In genomic region chr1:219518168-219518905, GRCh38 we compare ENCODE assay signal across 14 cellular contexts.
A peak's percentile ranks its signal among the peaks of the same experiment; 100 is the strongest.
DNase-seq lines count a peak whose midpoint lies in the region; ATAC-seq, FAIRE-seq and TF ChIP-seq lines count a peak whose summit lies in the region.
"Had no signal": no experiment of that assay in that cellular context is flagged by ENCODE, and none has a peak within 500 bp of the region (broad histone marks: within the 10 kb centered on the region; RNA-seq: fewer than 3 reads in every experiment).

No MANE protein-coding gene starts in this region.

- no peaks in the 10 kb centered on the region for H3K4me1 ChIP-seq in breast epithelium
- no peaks in the 10 kb centered on the region for H3K4me1 ChIP-seq in small intestine (ENCODE audit: control insufficient read depth in 2 of 2, insufficient read depth in 1 of 2, low read depth in 1 of 2, low read length in 1 of 2)
- H3K4me1 ChIP-seq in transverse colon = no peaks in the 10 kb centered on the region
- H3K4me1 ChIP-seq: thyroid gland had no signal

- in situ Hi-C loops in transverse colon (cut with MboI; ENCODE audit: low pct_ligation_motif_present in 1 of 4, low pct_unique_long_range_greater_than_20kb in 1 of 4, low sequenced_read_pairs in 3 of 4) = no loop called here

- H3K27ac Mint-ChIP-seq in MCF 10A (ENCODE audit: low read depth, unreplicated experiment) = no peak overlapping the region
- H3K27ac Mint-ChIP-seq: activated CD4-positive, alpha-beta T cell treated with anti-CD3 and anti-CD28 coated beads, Interleukin-2, amount 10 ng/mL, durations not matched to agents 7 days and 5 days; natural killer cell had no signal

- H3K27ac ChIP-seq in breast epithelium (no peak overlapping the region), small intestine (ENCODE audit: low read depth in 1 of 2, low read length in 1 of 2) (no peak overlapping the region), transverse colon (no peak overlapping the region)
- H3K27ac ChIP-seq: thyroid gland had no signal

- H3K36me3 ChIP-seq in breast epithelium = no peaks in the 10 kb centered on the region
- no peaks in the 10 kb centered on the region for H3K36me3 ChIP-seq in small intestine (ENCODE audit: control insufficient read depth in 2 of 2, insufficient read depth in 2 of 2, low read length in 2 of 2)
- no peaks in the 10 kb centered on the region for H3K36me3 ChIP-seq in transverse colon
- H3K36me3 ChIP-seq: thyroid gland had no signal

- peak; percentile 55 for DNase-seq in MCF 10A (ENCODE audit: unreplicated experiment)
- no peak for DNase-seq in breast epithelium (ENCODE audit: low spot score in 2 of 2)
- DNase-seq in SK-N-DZ (ENCODE audit: low spot score) = peak; percentile 82
- peak; percentile 42 for DNase-seq in fibroblast of villous mesenchyme (ENCODE audit: low read depth)
- DNase-seq in small intestine = no peak
- DNase-seq in transverse colon = no peak
- DNase-seq in central memory CD4-positive, alpha-beta T cell = no peak
- DNase-seq: ACHN; activated CD4-positive, alpha-beta T cell treated with anti-CD3 and anti-CD28 coated beads, Interleukin-2, amount 10 ng/mL, durations not matched to agents 7 days and 5 days; DMS79; natural killer cell; NCI-H2107; thyroid gland had no signal

- H3K4me1 Mint-ChIP-seq in MCF 10A (ENCODE audit: insufficient read depth, unreplicated experiment) = no peaks in the 10 kb centered on the region
- H3K4me1 Mint-ChIP-seq: activated CD4-positive, alpha-beta T cell treated with anti-CD3 and anti-CD28 coated beads, Interleukin-2, amount 10 ng/mL, durations not matched to agents 7 days and 5 days; natural killer cell had no signal

- CTCF ChIA-PET in MCF 10A (lab: Yijun Ruan, JAX) = interaction anchor here (0.6 to 1.2 kb wide), 4 partner anchors 8 to 89 kb away, joined by 3 read pairs; no protein-coding TSS in a partner anchor

- TF ChIP-seq EP300 in transverse colon (IDR thresholded peaks at IDR 0.05; ENCODE audit: low read depth) = no peak

- no peaks in the 10 kb centered on the region for H3K9me3 Mint-ChIP-seq in MCF 10A (ENCODE audit: unreplicated experiment)
- H3K9me3 Mint-ChIP-seq: activated CD4-positive, alpha-beta T cell treated with anti-CD3 and anti-CD28 coated beads, Interleukin-2, amount 10 ng/mL, durations not matched to agents 7 days and 5 days had no signal

- H3K4me3 ChIP-seq in breast epithelium = no peak overlapping the region
- H3K4me3 ChIP-seq in fibroblast of villous mesenchyme (ENCODE audit: low read depth, low read length) = no peak overlapping the region
- H3K4me3 ChIP-seq in small intestine (ENCODE audit: low read depth in 1 of 2, low read length in 2 of 2) = no peak overlapping the region
- no peak overlapping the region for H3K4me3 ChIP-seq in transverse colon
- H3K4me3 ChIP-seq: thyroid gland had no signal

- WGBS in small intestine, 3 donors = 29 to 44% (median 34%) methylated on average over 3 of the region's 3 CpGs
- WGBS in transverse colon (ENCODE audit: low coverage in 1 of 2), 2 donors = 35 to 45% methylated on average over 3 of the region's 3 CpGs

- H3K36me3 Mint-ChIP-seq in MCF 10A (ENCODE audit: insufficient read depth, unreplicated experiment) = no peaks in the 10 kb centered on the region
- H3K36me3 Mint-ChIP-seq: natural killer cell had no signal

- no TSS peak for BruUV-seq in MCF 10A (replicated peaks; lab: Mats Ljungman, UMichigan)

- H3K9me3 ChIP-seq in breast epithelium = no peaks in the 10 kb centered on the region
- H3K9me3 ChIP-seq in small intestine (ENCODE audit: control insufficient read depth, low read depth) = no peaks in the 10 kb centered on the region
- H3K9me3 ChIP-seq in transverse colon = no peaks in the 10 kb centered on the region
- H3K9me3 ChIP-seq: thyroid gland had no signal

- peaks cover 50% of the 10 kb centered on the region for H3K27me3 Mint-ChIP-seq in MCF 10A (ENCODE audit: insufficient read depth, unreplicated experiment)
- H3K27me3 Mint-ChIP-seq: activated CD4-positive, alpha-beta T cell treated with anti-CD3 and anti-CD28 coated beads, Interleukin-2, amount 10 ng/mL, durations not matched to agents 7 days and 5 days had no signal

- FAIRE-seq in small intestine (lab: Jason Lieb, UNC) = no peak

- H3K4me3 Mint-ChIP-seq in MCF 10A (ENCODE audit: unreplicated experiment) = no peak overlapping the region
- H3K4me3 Mint-ChIP-seq: activated CD4-positive, alpha-beta T cell treated with anti-CD3 and anti-CD28 coated beads, Interleukin-2, amount 10 ng/mL, durations not matched to agents 7 days and 5 days; natural killer cell had no signal

- intact Hi-C loops in MCF 10A (cut with micrococcal nuclease) (no loop called here), breast epithelium (cut with DNase I; ENCODE audit: low total_unique reads) (no loop called here), transverse colon (cut with DNase I; ENCODE audit: low total_unique reads) (no loop called here)

- no peak for TF ChIP-seq POLR2A in breast epithelium (IDR thresholded peaks at IDR 0.05)
- no peak for TF ChIP-seq POLR2A in transverse colon (IDR thresholded peaks at IDR 0.05)

- POLR2A ChIA-PET in MCF 10A (lab: Yijun Ruan, JAX) = no interaction called here

- no peak for TF ChIP-seq CTCF in MCF 10A (IDR thresholded peaks at IDR 0.05; ENCODE audit: unreplicated experiment)
- no peak for TF ChIP-seq CTCF in breast epithelium (IDR thresholded peaks at IDR 0.05)
- no peak for TF ChIP-seq CTCF in fibroblast of villous mesenchyme (IDR thresholded peaks at IDR 0.05; ENCODE audit: insufficient read depth, low read depth, low read length)
- TF ChIP-seq CTCF in transverse colon (IDR thresholded peaks at IDR 0.05) = no peak

- H3K27me3 ChIP-seq in breast epithelium (no peaks in the 10 kb centered on the region), small intestine (ENCODE audit: control insufficient read depth in 2 of 2, insufficient read depth in 2 of 2, low read length in 2 of 2) (no peaks in the 10 kb centered on the region), transverse colon (no peaks in the 10 kb centered on the region)
- H3K27me3 ChIP-seq: thyroid gland had no signal

- ATAC-seq in HG03571 (IDR thresholded peaks at IDR 0.05; ENCODE audit: unreplicated experiment) = no peak
- ATAC-seq: natural killer cell had no signal

Comparison
In these comparisons a context has a peak if more than half of its experiments do, and no peak if none do; other contexts are left out.
1. DNase-seq: peak in MCF 10A (single experiment), SK-N-DZ (single experiment) and fibroblast of villous mesenchyme (single experiment); none in breast epithelium (0 of 2), small intestine (single experiment), transverse colon (single experiment) and central memory CD4-positive, alpha-beta T cell (single experiment).